Comparison of ENCODE assay signal across 10 cellular contexts in genomic region chr16:4263504-4264436, GRCh38. TPM values are rescaled to one million over a fixed set of nuclear protein-coding genes. Genes with fewer than 3 reads are reported as not detected.
DNase-seq lines count a peak whose midpoint lies in the region; ATAC-seq and TF ChIP-seq lines count a peak whose summit lies in the region.
"Had no signal": no experiment of that assay in that cellular context is flagged by ENCODE, and none has a peak within 500 bp of the region (broad histone marks: within the 10 kb centered on the region; RNA-seq: fewer than 3 reads in every experiment).

No MANE protein-coding gene starts in this region.

- DNase-seq in NCI-H2196 (lab: John Stamatoyannopoulos, UW; ENCODE audit: unreplicated experiment) (peak; percentile 14), NCI-H2196 treated with DMSO at 0.1 percent for 48 hours (lab: John Stamatoyannopoulos, UW; ENCODE audit: unreplicated experiment) (no peak), hepatic stellate cell (ENCODE audit: low spot score) (peak; percentile 91), HuH-7.5 (ENCODE audit: low spot score) (no peak), NCI-H2171 (lab: John Stamatoyannopoulos, UW) (no peak)
- DNase-seq in activated CD8-positive, alpha-beta T cell treated with anti-CD3 and anti-CD28 coated beads for 36 hours, result no peak
- peak; percentile 40 for DNase-seq in stimulated activated naive CD8-positive, alpha-beta T cell treated with anti-CD3 and anti-CD28 coated beads, Interleukin-15, Interleukin-2, amounts not matched to agents 100 U/mL and 50 U/mL, for 24 hours
- DNase-seq in CD4-positive, alpha-beta memory T cell, result no peak

- H3K4me1 Mint-ChIP-seq in activated CD8-positive, alpha-beta T cell treated with anti-CD3 and anti-CD28 coated beads for 36 hours (ENCODE audit: low read depth), result peaks cover 11% of the 10 kb centered on the region
- peaks cover 5 to 18% (median 6%) of the 10 kb centered on the region in 4 donors for H3K4me1 Mint-ChIP-seq in CD4-positive, alpha-beta memory T cell

- H3K4me3 Mint-ChIP-seq in activated CD8-positive, alpha-beta T cell treated with anti-CD3 and anti-CD28 coated beads for 36 hours, result no peak overlapping the region
- H3K4me3 Mint-ChIP-seq in CD4-positive, alpha-beta memory T cell, result no peak overlapping the region

- H3K27ac ChIP-seq in CD4-positive, alpha-beta memory T cell (ENCODE audit: low read depth, low read length), result no peak overlapping the region
- H3K27ac ChIP-seq: BLaER1 treated with 17β-estradiol and CSF1 and Interleukin-3, amounts not matched to agents 10 nM and 100 nM; parathyroid adenoma had no signal

- H3K9me3 Mint-ChIP-seq in activated CD8-positive, alpha-beta T cell treated with anti-CD3 and anti-CD28 coated beads for 36 hours, result no peaks in the 10 kb centered on the region
- no peaks in the 10 kb centered on the region for H3K9me3 Mint-ChIP-seq in CD4-positive, alpha-beta memory T cell

- H3K36me3 ChIP-seq in CD4-positive, alpha-beta memory T cell (ENCODE audit: insufficient read depth, low read length), result peaks cover 14% of the 10 kb centered on the region

- H3K27me3 Mint-ChIP-seq in activated CD8-positive, alpha-beta T cell treated with anti-CD3 and anti-CD28 coated beads for 36 hours, result no peaks in the 10 kb centered on the region
- no peaks in the 10 kb centered on the region for H3K27me3 Mint-ChIP-seq in CD4-positive, alpha-beta memory T cell

- peaks cover 33% of the 10 kb centered on the region for H3K36me3 Mint-ChIP-seq in activated CD8-positive, alpha-beta T cell treated with anti-CD3 and anti-CD28 coated beads for 36 hours (ENCODE audit: low read depth)
- H3K36me3 Mint-ChIP-seq in CD4-positive, alpha-beta memory T cell, result peaks cover 6 to 18% of the 10 kb centered on the region in 2 donors

- ATAC-seq in activated CD8-positive, alpha-beta T cell treated with anti-CD3 and anti-CD28 coated beads for 36 hours, result peak; percentile 50
- ATAC-seq in stimulated activated naive CD8-positive, alpha-beta T cell treated with anti-CD3 and anti-CD28 coated beads, Interleukin-15, Interleukin-2, amounts not matched to agents 100 U/mL and 50 U/mL, for 24 hours, result peak; percentile 24

- H3K9me3 ChIP-seq in CD4-positive, alpha-beta memory T cell (ENCODE audit: control insufficient read depth in 1 of 2, low read length in 2 of 2), result no peaks in the 10 kb centered on the region

- H3K27ac Mint-ChIP-seq in activated CD8-positive, alpha-beta T cell treated with anti-CD3 and anti-CD28 coated beads for 36 hours, result no peak overlapping the region
- no peak overlapping the region for H3K27ac Mint-ChIP-seq in CD4-positive, alpha-beta memory T cell

- no peak for TF ChIP-seq CTCF in activated CD8-positive, alpha-beta T cell treated with anti-CD3 and anti-CD28 coated beads for 36 hours (IDR thresholded peaks at IDR 0.05)

- H3K27me3 ChIP-seq in CD4-positive, alpha-beta memory T cell (ENCODE audit: insufficient read depth, low read length), result no peaks in the 10 kb centered on the region
- H3K27me3 ChIP-seq: BLaER1 treated with 17β-estradiol and CSF1 and Interleukin-3, amounts not matched to agents 10 nM and 100 nM had no signal

- intact Hi-C loops in activated CD8-positive, alpha-beta T cell treated with anti-CD3 and anti-CD28 coated beads for 36 hours (cut with micrococcal nuclease), result no loop called here
- intact Hi-C loops in CD4-positive, alpha-beta memory T cell (cut with micrococcal nuclease), result no loop called here

- H3K4me3 ChIP-seq in CD4-positive, alpha-beta memory T cell (ENCODE audit: low read length in 2 of 2), result no peak overlapping the region
- H3K4me3 ChIP-seq: BLaER1 treated with 17β-estradiol and CSF1 and Interleukin-3, amounts not matched to agents 10 nM and 100 nM had no signal

- CTCF ChIA-PET in activated CD8-positive, alpha-beta T cell treated with anti-CD3 and anti-CD28 coated beads for 36 hours (lab: Charles Lee), result interaction anchor here (7.9 kb wide), 1 partner anchor 9 kb away, joined by 76 read pairs; no protein-coding TSS in a partner anchor
- CTCF ChIA-PET in CD4-positive, alpha-beta memory T cell (lab: Charles Lee; ENCODE audit: partially characterized antibody), result no interaction called here

- H3K4me1 ChIP-seq in CD4-positive, alpha-beta memory T cell (ENCODE audit: insufficient read depth, low read length), result no peaks in the 10 kb centered on the region
- H3K4me1 ChIP-seq: parathyroid adenoma had no signal

- POLR2A ChIA-PET in activated CD8-positive, alpha-beta T cell treated with anti-CD3 and anti-CD28 coated beads for 36 hours (lab: Charles Lee), result interaction anchor here (5.3 kb wide), 1 partner anchor 9 kb away, joined by 39 read pairs; the partner anchor contains the start of gene TFAP4
- POLR2A ChIA-PET in CD4-positive, alpha-beta memory T cell (lab: Charles Lee; ENCODE audit: partially characterized antibody), result interaction anchor here (1.9 to 2.2 kb wide), 2 partner anchors 10 kb away, joined by 4 to 6 read pairs; no protein-coding TSS in a partner anchor

RNA-seq across cellular contexts. Expression of gene TFAP4, which starts 9.1 kb away (rescaled TPM):
- total RNA-seq in activated CD8-positive, alpha-beta T cell treated with anti-CD3 and anti-CD28 coated beads for 36 hours, result 10 to 100 TPM; 34.6 to 36.6 TPM
- total RNA-seq in CD4-positive, alpha-beta memory T cell, result 10 to 100 TPM; 25.2 to 27.3 TPM
- polyA plus RNA-seq in CD4-positive, alpha-beta memory T cell, result under 1 TPM; 0.59 to 1.00 TPM

RNA-seq across cellular contexts. Expression of gene SRL, which starts 21.9 kb away (rescaled TPM):
- not detected for total RNA-seq in activated CD8-positive, alpha-beta T cell treated with anti-CD3 and anti-CD28 coated beads for 36 hours
- not detected for total RNA-seq in CD4-positive, alpha-beta memory T cell
- polyA plus RNA-seq in CD4-positive, alpha-beta memory T cell, result not detected

RNA-seq across cellular contexts. Expression of gene GLIS2, which starts 52.1 kb away (rescaled TPM):
- total RNA-seq in activated CD8-positive, alpha-beta T cell treated with anti-CD3 and anti-CD28 coated beads for 36 hours, result under 1 TPM; 0.49 to 0.77 TPM
- under 1 TPM in 1 of 2 experiments, not detected in 1; 0.08 TPM for total RNA-seq in CD4-positive, alpha-beta memory T cell
- polyA plus RNA-seq in CD4-positive, alpha-beta memory T cell, result not detected

Comparison
In these comparisons a context has a peak if more than half of its experiments do, and no peak if none do; other contexts are left out.
1. DNase-seq: peak in NCI-H2196 (single experiment), hepatic stellate cell (single experiment) and stimulated activated naive CD8-positive, alpha-beta T cell treated with anti-CD3 and anti-CD28 coated beads, Interleukin-15, Interleukin-2, amounts not matched to agents 100 U/mL and 50 U/mL, for 24 hours (single experiment); none in NCI-H2196 treated with DMSO at 0.1 percent for 48 hours (single experiment), activated CD8-positive, alpha-beta T cell treated with anti-CD3 and anti-CD28 coated beads for 36 hours (single experiment), CD4-positive, alpha-beta memory T cell (0 of 5), HuH-7.5 (single experiment) and NCI-H2171 (single experiment).